ENCODE assay signal across 23 cellular contexts in genomic region chr6:154503576-154504501, GRCh38.
"Had no signal": no experiment of that assay in that cellular context is flagged by ENCODE, and none has a peak within 500 bp of the region (broad histone marks: within the 10 kb centered on the region; RNA-seq: fewer than 3 reads in every experiment).

No MANE protein-coding gene starts in this region.

- H3K27me3 ChIP-seq: dorsolateral prefrontal cortex, gastrocnemius medialis had no signal

- H3K27ac ChIP-seq: gastrocnemius medialis had no signal

- H3K4me3 Mint-ChIP-seq: activated CD8-positive, alpha-beta T cell treated with anti-CD3 and anti-CD28 coated beads for 36 hours; activated naive CD8-positive, alpha-beta T cell treated with anti-CD3 and anti-CD28 coated beads, Interleukin-2, amount 50 U/mL, for 24 hours; nephron progenitor cell had no signal

- ATAC-seq: activated CD8-positive, alpha-beta T cell treated with anti-CD3 and anti-CD28 coated beads for 36 hours; activated naive CD8-positive, alpha-beta T cell treated with anti-CD3 and anti-CD28 coated beads, Interleukin-2, amount 50 U/mL, for 24 hours; gastrocnemius medialis; left lobe of liver had no signal

- H3K27ac Mint-ChIP-seq: activated CD8-positive, alpha-beta T cell treated with anti-CD3 and anti-CD28 coated beads for 36 hours; activated naive CD8-positive, alpha-beta T cell treated with anti-CD3 and anti-CD28 coated beads, Interleukin-2, amount 50 U/mL, for 24 hours; activated T-helper 2 cell treated with anti-CD3 and anti-CD28 coated beads, Interferon-gamma antibody, Interleukin-2, Interleukin-4, amounts not matched to agents 10 μg/mL and 5 μg/mL and 100 μg/mL, durations not matched to agents 14 hours and 24 hours and 36 hours; brain; nephron progenitor cell had no signal

- H3K9me3 Mint-ChIP-seq: activated CD8-positive, alpha-beta T cell treated with anti-CD3 and anti-CD28 coated beads for 36 hours; activated naive CD8-positive, alpha-beta T cell treated with anti-CD3 and anti-CD28 coated beads, Interleukin-2, amount 50 U/mL, for 24 hours; activated T-helper 2 cell treated with anti-CD3 and anti-CD28 coated beads, Interferon-gamma antibody, Interleukin-2, Interleukin-4, amounts not matched to agents 10 μg/mL and 5 μg/mL and 100 μg/mL, durations not matched to agents 14 hours and 24 hours and 36 hours; brain; nephron progenitor cell had no signal

- H3K9me3 ChIP-seq: gastrocnemius medialis had no signal

- H3K27me3 Mint-ChIP-seq: brain had no signal

- H3K36me3 ChIP-seq: gastrocnemius medialis had no signal

- H3K4me3 ChIP-seq: dorsolateral prefrontal cortex, gastrocnemius medialis had no signal

- DNase-seq: activated CD4-positive, alpha-beta T cell treated with anti-CD3 and anti-CD28 coated beads for 4 hours; activated CD8-positive, alpha-beta T cell treated with anti-CD3 and anti-CD28 coated beads for 36 hours; activated naive CD4-positive, alpha-beta T cell treated with Interleukin-2 at 50 U/mL for 16 hours; activated naive CD8-positive, alpha-beta T cell treated with anti-CD3 and anti-CD28 coated beads, Interleukin-2, amount 50 U/mL, for 24 hours; activated T-cell treated with anti-CD3 and anti-CD28 coated beads, Interleukin-2, amount 50 U/mL, for 1 hour; anterior cingulate cortex; caudate nucleus; dorsolateral prefrontal cortex; gastrocnemius medialis; kidney; midbrain; nephron progenitor cell; occipital lobe; retina; stimulated activated CD4-positive, alpha-beta T cell treated with anti-CD3 and anti-CD28 coated beads, Interleukin-12 subunit alpha, Interleukin-12 subunit beta, amount 100 ng/mL, for 4 hours; stimulated activated CD4-positive, alpha-beta T cell treated with anti-CD3 and anti-CD28 coated beads, Interleukin-1b, Interleukin-23, amount 100 ng/mL, for 48 hours; stimulated activated CD8-positive, alpha-beta memory T cell treated with anti-CD3 and anti-CD28 coated beads, Interleukin-4, amount 100 ng/mL, for 48 hours; stimulated activated naive CD4-positive, alpha-beta T cell; T-helper 1 cell; T1000 had no signal
